ENCODE assay signal across 3 cellular contexts in the genomic region with DNA sequence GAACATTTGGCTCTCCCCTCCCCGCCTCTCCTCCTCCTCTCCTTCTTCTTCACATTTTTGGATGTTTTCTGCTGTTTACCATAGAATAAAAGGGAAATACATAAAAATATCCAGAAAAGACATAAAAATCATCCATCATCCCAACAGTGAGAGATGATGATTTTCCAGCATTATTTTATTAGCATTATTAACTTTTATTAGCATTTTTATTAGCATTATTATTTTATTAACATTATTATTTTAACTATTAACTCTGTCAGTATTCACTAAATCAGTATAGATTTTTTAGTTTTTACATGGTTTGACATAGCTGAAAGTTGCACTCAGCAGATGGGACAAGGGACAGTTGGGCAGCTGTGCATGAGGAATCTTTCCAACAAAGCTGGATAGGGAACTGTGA.
A peak's percentile ranks its signal among the peaks of the same experiment; 100 is the strongest.
TF ChIP-seq lines count a peak whose summit lies in the region.

No MANE protein-coding gene starts in this region.

TF ChIP-seq in A549, 52 proteins besides CTCF, POLR2A, EP300 and RAD21:
- TF ChIP-seq FOSB (CRISPR knock-in tag; IDR thresholded peaks at IDR 0.05) (no peak), JUNB (IDR thresholded peaks at IDR 0.05) (no peak), HOXA7 (CRISPR knock-in tag; IDR thresholded peaks at IDR 0.05) (no peak), ZC3H11A (IDR thresholded peaks at IDR 0.05) (no peak), PHF8 (IDR thresholded peaks at IDR 0.05; ENCODE audit: borderline replicate concordance, low read depth) (no peak), EHF (CRISPR knock-in tag; IDR thresholded peaks at IDR 0.05) (no peak), MYC (IDR thresholded peaks at IDR 0.05; ENCODE audit: borderline replicate concordance, low read length) (no peak), ESRRA (IDR thresholded peaks at IDR 0.05; ENCODE audit: borderline replicate concordance, low read length) (no peak), RFX5 (IDR thresholded peaks at IDR 0.05) (no peak), BHLHE40 (IDR thresholded peaks at IDR 0.05; ENCODE audit: low read depth, low read length) (no peak), SREBF2 (IDR thresholded peaks at IDR 0.05) (no peak), USF2 (IDR thresholded peaks at IDR 0.05) (no peak), ZFP36 (IDR thresholded peaks at IDR 0.05; ENCODE audit: borderline replicate concordance, partially characterized antibody) (no peak)
- TF ChIP-seq, protein P1, sequence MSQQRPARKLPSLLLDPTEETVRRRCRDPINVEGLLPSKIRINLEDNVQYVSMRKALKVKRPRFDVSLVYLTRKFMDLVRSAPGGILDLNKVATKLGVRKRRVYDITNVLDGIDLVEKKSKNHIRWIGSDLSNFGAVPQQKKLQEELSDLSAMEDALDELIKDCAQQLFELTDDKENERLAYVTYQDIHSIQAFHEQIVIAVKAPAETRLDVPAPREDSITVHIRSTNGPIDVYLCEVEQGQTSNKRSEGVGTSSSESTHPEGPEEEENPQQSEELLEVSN (IDR thresholded peaks at IDR 0.05; ENCODE audit: borderline replicate concordance, low read depth), result no peak
- TF ChIP-seq, protein P2, sequence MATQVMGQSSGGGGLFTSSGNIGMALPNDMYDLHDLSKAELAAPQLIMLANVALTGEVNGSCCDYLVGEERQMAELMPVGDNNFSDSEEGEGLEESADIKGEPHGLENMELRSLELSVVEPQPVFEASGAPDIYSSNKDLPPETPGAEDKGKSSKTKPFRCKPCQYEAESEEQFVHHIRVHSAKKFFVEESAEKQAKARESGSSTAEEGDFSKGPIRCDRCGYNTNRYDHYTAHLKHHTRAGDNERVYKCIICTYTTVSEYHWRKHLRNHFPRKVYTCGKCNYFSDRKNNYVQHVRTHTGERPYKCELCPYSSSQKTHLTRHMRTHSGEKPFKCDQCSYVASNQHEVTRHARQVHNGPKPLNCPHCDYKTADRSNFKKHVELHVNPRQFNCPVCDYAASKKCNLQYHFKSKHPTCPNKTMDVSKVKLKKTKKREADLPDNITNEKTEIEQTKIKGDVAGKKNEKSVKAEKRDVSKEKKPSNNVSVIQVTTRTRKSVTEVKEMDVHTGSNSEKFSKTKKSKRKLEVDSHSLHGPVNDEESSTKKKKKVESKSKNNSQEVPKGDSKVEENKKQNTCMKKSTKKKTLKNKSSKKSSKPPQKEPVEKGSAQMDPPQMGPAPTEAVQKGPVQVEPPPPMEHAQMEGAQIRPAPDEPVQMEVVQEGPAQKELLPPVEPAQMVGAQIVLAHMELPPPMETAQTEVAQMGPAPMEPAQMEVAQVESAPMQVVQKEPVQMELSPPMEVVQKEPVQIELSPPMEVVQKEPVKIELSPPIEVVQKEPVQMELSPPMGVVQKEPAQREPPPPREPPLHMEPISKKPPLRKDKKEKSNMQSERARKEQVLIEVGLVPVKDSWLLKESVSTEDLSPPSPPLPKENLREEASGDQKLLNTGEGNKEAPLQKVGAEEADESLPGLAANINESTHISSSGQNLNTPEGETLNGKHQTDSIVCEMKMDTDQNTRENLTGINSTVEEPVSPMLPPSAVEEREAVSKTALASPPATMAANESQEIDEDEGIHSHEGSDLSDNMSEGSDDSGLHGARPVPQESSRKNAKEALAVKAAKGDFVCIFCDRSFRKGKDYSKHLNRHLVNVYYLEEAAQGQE (IDR thresholded peaks at IDR 0.05), result no peak

TF ChIP-seq in WTC11, 78 proteins besides CTCF, POLR2A, EP300 and RAD21:
- TF ChIP-seq EMX1 (CRISPR knock-in tag; IDR thresholded peaks at IDR 0.05) (no peak), HMGXB4 (CRISPR knock-in tag; IDR thresholded peaks at IDR 0.05) (no peak), ZNF121 (CRISPR knock-in tag; IDR thresholded peaks at IDR 0.05) (no peak), ATF1 (CRISPR knock-in tag; IDR thresholded peaks at IDR 0.05) (no peak), CBFB (CRISPR knock-in tag; IDR thresholded peaks at IDR 0.05; ENCODE audit: low read depth) (no peak), ZBTB21 (CRISPR knock-in tag; IDR thresholded peaks at IDR 0.05; ENCODE audit: borderline replicate concordance) (no peak), ERG (CRISPR knock-in tag; IDR thresholded peaks at IDR 0.05) (no peak), E2F4 (CRISPR knock-in tag; IDR thresholded peaks at IDR 0.05; ENCODE audit: borderline replicate concordance, low read depth) (no peak), HMGA2 (CRISPR knock-in tag; IDR thresholded peaks at IDR 0.05) (peak; percentile 91)

TF ChIP-seq in K562, 482 proteins besides CTCF, POLR2A, EP300 and RAD21:
- TF ChIP-seq DACH1 (IDR thresholded peaks at IDR 0.05; ENCODE audit: partially characterized antibody) (peak; percentile 94), SETDB1 (IDR thresholded peaks at IDR 0.05; ENCODE audit: low read length) (no peak)
